ENCODE assay signal across 8 cellular contexts in the genomic region with DNA sequence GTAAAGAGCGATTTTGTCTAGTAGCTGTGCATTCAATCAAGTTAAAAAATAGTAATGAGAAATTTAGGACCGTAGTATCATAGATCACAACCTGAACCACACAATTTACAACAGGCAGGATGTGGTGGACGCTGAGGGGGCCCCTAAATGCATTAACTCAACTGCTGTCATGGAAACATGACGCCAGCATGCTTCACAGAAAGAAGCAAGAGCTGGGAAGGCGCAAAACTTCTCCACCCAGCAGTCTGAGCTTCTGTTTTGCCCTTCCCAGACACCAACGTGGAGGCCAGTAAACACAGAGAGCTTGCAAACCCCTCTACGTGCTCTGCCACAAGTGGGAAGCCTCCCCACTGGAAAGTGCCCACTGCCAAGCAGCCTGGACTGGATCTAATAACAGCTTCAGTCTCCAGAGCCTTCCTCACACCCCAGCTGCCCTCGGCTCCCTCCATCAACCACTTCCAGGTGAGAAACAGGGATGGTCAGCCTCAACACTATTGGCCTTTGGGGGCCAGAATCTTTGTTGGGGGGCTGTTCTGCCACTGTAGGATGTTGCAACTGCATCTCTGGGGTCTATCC.
DNase-seq lines count a peak whose midpoint lies in the region; ATAC-seq and TF ChIP-seq lines count a peak whose summit lies in the region.

No MANE protein-coding gene starts in this region.

- H3K4me2 ChIP-seq in GM23338: no peak overlapping the region

- no peaks in the 10 kb centered on the region for H3F3A ChIP-seq in GM23338 (replicated peaks; ENCODE audit: low read depth)

- H3K27ac Mint-ChIP-seq in activated T-cell treated with anti-CD3 and anti-CD28 coated beads, Interleukin-2, amount 50 U/mL, for 24 hours: peak overlapping the region; percentile 93
- no peak overlapping the region for H3K27ac Mint-ChIP-seq in GM23338

- peaks cover 58% of the 10 kb centered on the region for H3K36me3 Mint-ChIP-seq in activated T-cell treated with anti-CD3 and anti-CD28 coated beads, Interleukin-2, amount 50 U/mL, for 24 hours (ENCODE audit: low read depth)
- H3K36me3 Mint-ChIP-seq in GM23338 (ENCODE audit: low read depth): no peaks in the 10 kb centered on the region

- no peaks in the 10 kb centered on the region for H3K4me1 ChIP-seq in GM23338 (ENCODE audit: insufficient read depth)

- no peak overlapping the region for H3K27ac ChIP-seq in GM23338 (ENCODE audit: low read depth)

- no peaks in the 10 kb centered on the region for H3K9me2 ChIP-seq in GM23338 (ENCODE audit: insufficient read depth)

- H3K9me3 Mint-ChIP-seq in activated T-cell treated with anti-CD3 and anti-CD28 coated beads, Interleukin-2, amount 50 U/mL, for 24 hours: no peaks in the 10 kb centered on the region
- H3K9me3 Mint-ChIP-seq in GM23338: no peaks in the 10 kb centered on the region

- ATAC-seq in GM19328 (IDR thresholded peaks at IDR 0.05; ENCODE audit: unreplicated experiment) (peak; percentile 46), GM23338 (no peak)

- peaks cover 82% of the 10 kb centered on the region for H3K4me1 Mint-ChIP-seq in activated T-cell treated with anti-CD3 and anti-CD28 coated beads, Interleukin-2, amount 50 U/mL, for 24 hours (ENCODE audit: low read depth)
- peaks cover 2% of the 10 kb centered on the region; the same call in 2 of the 3 replicates for H3K4me1 Mint-ChIP-seq in GM23338

- no peak for TF ChIP-seq CTCF in GM23338 (conservative IDR thresholded peaks at IDR 0.05; ENCODE audit: low read depth in 2 of 2)

- H3K4me3 ChIP-seq in GM23338: no peak overlapping the region

- H4K20me1 ChIP-seq in GM23338 (replicated peaks; ENCODE audit: insufficient read depth): no peaks in the 10 kb centered on the region

- peak overlapping the region; percentile 56 for H3K4me3 Mint-ChIP-seq in activated T-cell treated with anti-CD3 and anti-CD28 coated beads, Interleukin-2, amount 50 U/mL, for 24 hours
- H3K4me3 Mint-ChIP-seq in GM23338: no peak overlapping the region

- H3K36me3 ChIP-seq in GM23338 (ENCODE audit: insufficient read depth): no peaks in the 10 kb centered on the region

- H3K79me2 ChIP-seq in GM23338 (replicated peaks; ENCODE audit: insufficient read depth): no peaks in the 10 kb centered on the region

- no peak overlapping the region for H2AFZ ChIP-seq in GM23338

- H3K27me3 Mint-ChIP-seq in activated T-cell treated with anti-CD3 and anti-CD28 coated beads, Interleukin-2, amount 50 U/mL, for 24 hours: no peaks in the 10 kb centered on the region
- no peaks in the 10 kb centered on the region for H3K27me3 Mint-ChIP-seq in GM23338 (ENCODE audit: insufficient read depth, low read depth, poor library complexity)

- peak; percentile 81 to 88 for DNase-seq in Kasumi-1 (lab: John Stamatoyannopoulos, UW)
- DNase-seq in activated T-cell treated with anti-CD3 and anti-CD28 coated beads, Interleukin-2, amount 50 U/mL, for 24 hours: peak; percentile 65
- DNase-seq in stimulated activated CD4-positive, alpha-beta T cell treated with anti-CD3 and anti-CD28 coated beads, Interleukin-12 subunit alpha, Interleukin-12 subunit beta, amount 100 ng/mL, for 48 hours (ENCODE audit: low read depth in 2 of 3, low spot score in 1 of 3): peak; percentile 41 to 51 (median 50)
- DNase-seq in SKM-1 treated with dmso at 0.1 percent for 144 hours (lab: John Stamatoyannopoulos, UW; ENCODE audit: unreplicated experiment): no peak
- DNase-seq in NCI-H146 (lab: John Stamatoyannopoulos, UW): no peak
- no peak for DNase-seq in NCI-H2227 treated with DMSO at 0.1 percent for 48 hours (lab: John Stamatoyannopoulos, UW)
- DNase-seq in GM23338 (ENCODE audit: low spot score): no peak

- no peaks in the 10 kb centered on the region for H3K27me3 ChIP-seq in GM23338 (ENCODE audit: insufficient read depth)

TF ChIP-seq in GM23338, 12 proteins besides CTCF, POLR2A, EP300 and RAD21:
- TF ChIP-seq, protein P1, sequence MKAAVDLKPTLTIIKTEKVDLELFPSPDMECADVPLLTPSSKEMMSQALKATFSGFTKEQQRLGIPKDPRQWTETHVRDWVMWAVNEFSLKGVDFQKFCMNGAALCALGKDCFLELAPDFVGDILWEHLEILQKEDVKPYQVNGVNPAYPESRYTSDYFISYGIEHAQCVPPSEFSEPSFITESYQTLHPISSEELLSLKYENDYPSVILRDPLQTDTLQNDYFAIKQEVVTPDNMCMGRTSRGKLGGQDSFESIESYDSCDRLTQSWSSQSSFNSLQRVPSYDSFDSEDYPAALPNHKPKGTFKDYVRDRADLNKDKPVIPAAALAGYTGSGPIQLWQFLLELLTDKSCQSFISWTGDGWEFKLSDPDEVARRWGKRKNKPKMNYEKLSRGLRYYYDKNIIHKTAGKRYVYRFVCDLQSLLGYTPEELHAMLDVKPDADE (IDR thresholded peaks at IDR 0.05): no peak
- no peak for TF ChIP-seq POLR2AphosphoS5 (IDR thresholded peaks at IDR 0.05; ENCODE audit: low read depth)
- TF ChIP-seq, protein P2, sequence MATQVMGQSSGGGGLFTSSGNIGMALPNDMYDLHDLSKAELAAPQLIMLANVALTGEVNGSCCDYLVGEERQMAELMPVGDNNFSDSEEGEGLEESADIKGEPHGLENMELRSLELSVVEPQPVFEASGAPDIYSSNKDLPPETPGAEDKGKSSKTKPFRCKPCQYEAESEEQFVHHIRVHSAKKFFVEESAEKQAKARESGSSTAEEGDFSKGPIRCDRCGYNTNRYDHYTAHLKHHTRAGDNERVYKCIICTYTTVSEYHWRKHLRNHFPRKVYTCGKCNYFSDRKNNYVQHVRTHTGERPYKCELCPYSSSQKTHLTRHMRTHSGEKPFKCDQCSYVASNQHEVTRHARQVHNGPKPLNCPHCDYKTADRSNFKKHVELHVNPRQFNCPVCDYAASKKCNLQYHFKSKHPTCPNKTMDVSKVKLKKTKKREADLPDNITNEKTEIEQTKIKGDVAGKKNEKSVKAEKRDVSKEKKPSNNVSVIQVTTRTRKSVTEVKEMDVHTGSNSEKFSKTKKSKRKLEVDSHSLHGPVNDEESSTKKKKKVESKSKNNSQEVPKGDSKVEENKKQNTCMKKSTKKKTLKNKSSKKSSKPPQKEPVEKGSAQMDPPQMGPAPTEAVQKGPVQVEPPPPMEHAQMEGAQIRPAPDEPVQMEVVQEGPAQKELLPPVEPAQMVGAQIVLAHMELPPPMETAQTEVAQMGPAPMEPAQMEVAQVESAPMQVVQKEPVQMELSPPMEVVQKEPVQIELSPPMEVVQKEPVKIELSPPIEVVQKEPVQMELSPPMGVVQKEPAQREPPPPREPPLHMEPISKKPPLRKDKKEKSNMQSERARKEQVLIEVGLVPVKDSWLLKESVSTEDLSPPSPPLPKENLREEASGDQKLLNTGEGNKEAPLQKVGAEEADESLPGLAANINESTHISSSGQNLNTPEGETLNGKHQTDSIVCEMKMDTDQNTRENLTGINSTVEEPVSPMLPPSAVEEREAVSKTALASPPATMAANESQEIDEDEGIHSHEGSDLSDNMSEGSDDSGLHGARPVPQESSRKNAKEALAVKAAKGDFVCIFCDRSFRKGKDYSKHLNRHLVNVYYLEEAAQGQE (IDR thresholded peaks at IDR 0.05; ENCODE audit: unreplicated experiment): no peak

Comparison
In these comparisons a context has a peak if more than half of its experiments do, and no peak if none do; other contexts are left out.
1. DNase-seq: peak in Kasumi-1 (2 of 2), activated T-cell treated with anti-CD3 and anti-CD28 coated beads, Interleukin-2, amount 50 U/mL, for 24 hours (single experiment) and stimulated activated CD4-positive, alpha-beta T cell treated with anti-CD3 and anti-CD28 coated beads, Interleukin-12 subunit alpha, Interleukin-12 subunit beta, amount 100 ng/mL, for 48 hours (3 of 3); none in SKM-1 treated with dmso at 0.1 percent for 144 hours (single experiment), NCI-H146 (single experiment), NCI-H2227 treated with DMSO at 0.1 percent for 48 hours (single experiment) and GM23338 (single experiment).